8 cellular contexts compared by ENCODE assay signal in the genomic region with DNA sequence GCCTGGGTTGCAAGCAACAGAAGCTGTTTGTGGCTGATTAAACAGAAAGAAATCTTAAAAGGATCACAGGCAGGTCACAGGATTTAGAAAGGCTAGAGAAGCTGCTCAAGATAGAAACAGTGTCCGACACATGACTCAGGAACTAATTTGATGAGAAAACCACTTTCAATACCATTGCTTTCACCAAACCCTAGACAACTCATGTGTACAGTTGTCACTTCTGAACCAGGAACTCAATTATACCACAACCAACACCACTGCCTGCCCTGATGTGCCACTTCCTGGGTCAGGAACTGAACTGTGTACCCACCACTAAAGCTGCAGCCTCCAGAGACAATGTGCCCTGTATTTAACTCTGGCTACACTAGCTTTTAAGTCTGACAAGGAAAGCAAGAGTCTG. TPM values are rescaled to one million over a fixed set of nuclear protein-coding genes. Genes with fewer than 3 reads are reported as not detected.
DNase-seq lines count a peak whose midpoint lies in the region; ATAC-seq and TF ChIP-seq lines count a peak whose summit lies in the region.

No MANE protein-coding gene starts in this region.

- H3K27ac Mint-ChIP-seq in activated naive CD8-positive, alpha-beta T cell treated with anti-CD3 and anti-CD28 coated beads, Interleukin-2, amount 10 ng/mL, durations not matched to agents 7 days and 5 days: peak overlapping the region; percentile 75
- H3K27ac Mint-ChIP-seq in glutamatergic neuron (ENCODE audit: unreplicated experiment): no peak overlapping the region

- peak overlapping the region; percentile 71 for H3K4me3 Mint-ChIP-seq in activated naive CD8-positive, alpha-beta T cell treated with anti-CD3 and anti-CD28 coated beads, Interleukin-2, amount 10 ng/mL, durations not matched to agents 7 days and 5 days
- no peak overlapping the region for H3K4me3 Mint-ChIP-seq in glutamatergic neuron (ENCODE audit: unreplicated experiment)

- no peaks in the 10 kb centered on the region for H3K27me3 ChIP-seq in left ventricle myocardium inferior (ENCODE audit: low read depth)

- H3K36me3 ChIP-seq in left ventricle myocardium inferior: peaks cover 5% of the 10 kb centered on the region

- peaks cover 26% of the 10 kb centered on the region for H3K36me3 Mint-ChIP-seq in activated naive CD8-positive, alpha-beta T cell treated with anti-CD3 and anti-CD28 coated beads, Interleukin-2, amount 10 ng/mL, durations not matched to agents 7 days and 5 days
- peaks cover 4% of the 10 kb centered on the region for H3K36me3 Mint-ChIP-seq in glutamatergic neuron (ENCODE audit: unreplicated experiment)

- POLR2A ChIA-PET in activated naive CD8-positive, alpha-beta T cell treated with anti-CD3 and anti-CD28 coated beads, Interleukin-2, amount 10 ng/mL, durations not matched to agents 7 days and 5 days (lab: Charles Lee): interaction anchor here (0.6 to 1.2 kb wide), 3 partner anchors 10 to 233 kb away, joined by 3 to 5 read pairs (median 3); no protein-coding TSS in a partner anchor

- H3K27ac ChIP-seq in left ventricle myocardium inferior (replicated peaks): no peak overlapping the region

- no peak for TF ChIP-seq CTCF in glutamatergic neuron (IDR thresholded peaks at IDR 0.05; ENCODE audit: partially characterized antibody, unreplicated experiment)
- no peak for TF ChIP-seq CTCF in left ventricle myocardium inferior (IDR thresholded peaks at IDR 0.05; ENCODE audit: borderline replicate concordance)

- H3K4me1 ChIP-seq in left ventricle myocardium inferior: peaks cover 10% of the 10 kb centered on the region

- no peaks in the 10 kb centered on the region for H3K27me3 Mint-ChIP-seq in activated naive CD8-positive, alpha-beta T cell treated with anti-CD3 and anti-CD28 coated beads, Interleukin-2, amount 10 ng/mL, durations not matched to agents 7 days and 5 days
- peaks cover 4% of the 10 kb centered on the region for H3K27me3 Mint-ChIP-seq in glutamatergic neuron (ENCODE audit: unreplicated experiment)

- H3K9me3 ChIP-seq in left ventricle myocardium inferior (replicated peaks): no peaks in the 10 kb centered on the region

- H3K4me3 ChIP-seq in left ventricle myocardium inferior: no peak overlapping the region

- DNase-seq in EH (ENCODE audit: low read depth) (peak; percentile 28), glutamatergic neuron (no peak), left ventricle myocardium inferior (no peak), mesenteric fat pad (ENCODE audit: low spot score) (no peak), H4 (ENCODE audit: low spot score) (no peak)
- DNase-seq in activated naive CD8-positive, alpha-beta T cell treated with anti-CD3 and anti-CD28 coated beads, Interleukin-2, amount 10 ng/mL, durations not matched to agents 7 days and 5 days: peak; percentile 57

- intact Hi-C loops in left ventricle myocardium inferior (cut with micrococcal nuclease): no loop called here

- peaks cover 41% of the 10 kb centered on the region for H3K4me1 Mint-ChIP-seq in activated naive CD8-positive, alpha-beta T cell treated with anti-CD3 and anti-CD28 coated beads, Interleukin-2, amount 10 ng/mL, durations not matched to agents 7 days and 5 days
- peaks cover 8% of the 10 kb centered on the region for H3K4me1 Mint-ChIP-seq in glutamatergic neuron (ENCODE audit: low read depth, unreplicated experiment)

- peaks cover 2% of the 10 kb centered on the region for H3K9me3 Mint-ChIP-seq in activated naive CD8-positive, alpha-beta T cell treated with anti-CD3 and anti-CD28 coated beads, Interleukin-2, amount 10 ng/mL, durations not matched to agents 7 days and 5 days
- no peaks in the 10 kb centered on the region for H3K9me3 Mint-ChIP-seq in glutamatergic neuron (ENCODE audit: unreplicated experiment)

- ATAC-seq in GM19468 (IDR thresholded peaks at IDR 0.05; ENCODE audit: extremely low read depth, unreplicated experiment): peak; percentile 79
- ATAC-seq in HG03565 (IDR thresholded peaks at IDR 0.05; ENCODE audit: unreplicated experiment): peak; percentile 73
- peak; percentile 95 for ATAC-seq in activated naive CD8-positive, alpha-beta T cell treated with anti-CD3 and anti-CD28 coated beads, Interleukin-2, amount 10 ng/mL, durations not matched to agents 7 days and 5 days (ENCODE audit: low read depth)

RNA-seq across cellular contexts. Expression of a gene that starts 6.9 kb away (rescaled TPM):
- total RNA-seq in activated naive CD8-positive, alpha-beta T cell treated with anti-CD3 and anti-CD28 coated beads, Interleukin-2, amount 10 ng/mL, durations not matched to agents 7 days and 5 days: 10 to 100 TPM; 16.7 to 21.8 TPM
- total RNA-seq in glutamatergic neuron (ENCODE audit: unreplicated experiment) (65.2 TPM), left ventricle myocardium inferior (380 TPM), mesenteric fat pad (274 TPM)
- total RNA-seq in H4 (2014; rRNA removed; shearing (Covaris generic)): 65.5 and 70.3 TPM in 2 replicates

RNA-seq across cellular contexts. Expression of a gene that starts 7.0 kb away (rescaled TPM):
- total RNA-seq in activated naive CD8-positive, alpha-beta T cell treated with anti-CD3 and anti-CD28 coated beads, Interleukin-2, amount 10 ng/mL, durations not matched to agents 7 days and 5 days: 10 to 100 TPM in 1 of 2 experiments, 1 to 10 TPM in 1; 9.6 to 10.7 TPM
- total RNA-seq in glutamatergic neuron (ENCODE audit: unreplicated experiment) (9.9 TPM), left ventricle myocardium inferior (9.1 TPM), mesenteric fat pad (5.8 TPM)
- 2.9 and 6.5 TPM in 2 replicates for total RNA-seq in H4 (2014; rRNA removed; shearing (Covaris generic))

RNA-seq across cellular contexts. Expression of a gene that starts 56.0 kb away (rescaled TPM):
- not detected for total RNA-seq in activated naive CD8-positive, alpha-beta T cell treated with anti-CD3 and anti-CD28 coated beads, Interleukin-2, amount 10 ng/mL, durations not matched to agents 7 days and 5 days
- total RNA-seq in glutamatergic neuron (ENCODE audit: unreplicated experiment) (not detected), left ventricle myocardium inferior (not detected), mesenteric fat pad (not detected)
- not detected in 2 replicates for total RNA-seq in H4 (2014; rRNA removed; shearing (Covaris generic))

Comparison
In these comparisons a context has a peak if more than half of its experiments do, and no peak if none do; other contexts are left out.
1. DNase-seq: peak in EH (single experiment) and activated naive CD8-positive, alpha-beta T cell treated with anti-CD3 and anti-CD28 coated beads, Interleukin-2, amount 10 ng/mL, durations not matched to agents 7 days and 5 days (single experiment); none in glutamatergic neuron (single experiment), left ventricle myocardium inferior (single experiment), mesenteric fat pad (single experiment) and H4 (single experiment).
2. Peak in every context shown above with its lines, with median percentiles within 50 percentile points of each other: ATAC-seq.